In genomic region chr1:62595647-62596046, GRCh38 we compare ENCODE assay signal across 9 cellular contexts. TPM values are rescaled to one million over a fixed set of nuclear protein-coding genes. Genes with fewer than 3 reads are reported as not detected.
"Had no signal": no experiment of that assay in that cellular context is flagged by ENCODE, and none has a peak within 500 bp of the region (broad histone marks: within the 10 kb centered on the region; RNA-seq: fewer than 3 reads in every experiment).

No MANE protein-coding gene starts in this region.

- H3K9ac ChIP-seq: KMS-11 had no signal

- H3K27ac ChIP-seq: KMS-11 had no signal

- H3K4me3 ChIP-seq: GM23338 had no signal

- DNase-seq: H9, HCEC 1CT, KBM-7 had no signal

- ATAC-seq: GM23338 had no signal

- FAIRE-seq: H1, H54, HTR-8/SVneo had no signal

- H3K4me2 ChIP-seq: GM23338, KMS-11 had no signal

- H2AFZ ChIP-seq: GM23338 had no signal

RNA-seq across cellular contexts. Expression of gene ANGPTL3, which starts 1.7 kb away (rescaled TPM):
- total RNA-seq: GM23338, H1, H9, HT-29 had no signal
- polyA plus RNA-seq: H1 had no signal
